10 cellular contexts compared by ENCODE assay signal in genomic region chr5:14810282-14810681, GRCh38.
DNase-seq lines count a peak whose midpoint lies in the region; ATAC-seq, FAIRE-seq and TF ChIP-seq lines count a peak whose summit lies in the region.
"Had no signal": no experiment of that assay in that cellular context is flagged by ENCODE, and none has a peak within 500 bp of the region (broad histone marks: within the 10 kb centered on the region; RNA-seq: fewer than 3 reads in every experiment).

No MANE protein-coding gene starts in this region.

- TF ChIP-seq POLR2A in endothelial cell of umbilical vein (IDR thresholded peaks at IDR 0.05; ENCODE audit: low read depth, low read length): no peak

- no peaks in the 10 kb centered on the region for H3K9me1 ChIP-seq in endothelial cell of umbilical vein (replicated peaks; ENCODE audit: control insufficient read depth, extremely low read depth, insufficient read depth, low read length)

- H4K20me1 ChIP-seq in endothelial cell of umbilical vein (replicated peaks; ENCODE audit: control insufficient read depth, extremely low read depth, insufficient read depth, low read length): no peaks in the 10 kb centered on the region

- TF ChIP-seq CTCF in GM12865 (IDR thresholded peaks at IDR 0.05; ENCODE audit: insufficient read depth, low read depth, low read length, missing control alignments) (no peak), RWPE2 (IDR thresholded peaks at IDR 0.05; ENCODE audit: poor library complexity, severe bottlenecking) (no peak), endothelial cell of umbilical vein (IDR thresholded peaks at IDR 0.05; ENCODE audit: extremely low read depth in 1 of 2, insufficient read depth in 1 of 2, low read depth in 1 of 2, low read length in 2 of 2) (no peak)

- intact Hi-C loops in endothelial cell of umbilical vein (cut with micrococcal nuclease): loop anchor here (1.0 kb wide), 1 partner anchor 11 kb away; no protein-coding TSS in a partner anchor

- H2AFZ ChIP-seq in endothelial cell of umbilical vein (ENCODE audit: low read depth, low read length): no peak overlapping the region

- H3K27me3 ChIP-seq in RWPE2 (ENCODE audit: insufficient read depth, poor library complexity, severe bottlenecking) (no peaks in the 10 kb centered on the region), endothelial cell of umbilical vein (ENCODE audit: control insufficient read depth in 2 of 2, insufficient read depth in 2 of 2, low read length in 2 of 2) (no peaks in the 10 kb centered on the region)

- no peak for FAIRE-seq in endothelial cell of umbilical vein (lab: Jason Lieb, UNC)

- DNase-seq in GM12865 (ENCODE audit: low read depth) (no peak), RWPE2 (ENCODE audit: low spot score) (no peak), endothelial cell of umbilical vein (ENCODE audit: low read depth, low spot score) (no peak), GM19238 (ENCODE audit: insufficient read length, low spot score) (no peak), GM03348 (ENCODE audit: low spot score) (no peak)
- DNase-seq: NCI-H1105, SHP77 had no signal

- peak overlapping the region; percentile 44 for H3K4me2 ChIP-seq in endothelial cell of umbilical vein (ENCODE audit: insufficient read depth, low read length)

- POLR2A ChIA-PET in endothelial cell of umbilical vein (lab: Charles Lee): no interaction called here

- H3K36me3 ChIP-seq in RWPE2 (ENCODE audit: low read depth) (no peaks in the 10 kb centered on the region), endothelial cell of umbilical vein (ENCODE audit: control insufficient read depth in 2 of 2, extremely low read depth in 1 of 2, insufficient read depth in 2 of 2, low read length in 2 of 2) (no peaks in the 10 kb centered on the region)

- H3K4me1 ChIP-seq in RWPE2 (ENCODE audit: insufficient read depth, poor library complexity, severe bottlenecking) (peaks cover 22% of the 10 kb centered on the region), endothelial cell of umbilical vein (ENCODE audit: control insufficient read depth, extremely low read depth, insufficient read depth, low read length) (peaks cover 20% of the 10 kb centered on the region)

- dilution Hi-C loops in endothelial cell of umbilical vein (cut with MboI; ENCODE audit: extremely low pct_ligation_motif_present, low sequenced_read_pairs): no loop called here

- no peak overlapping the region for H3K9ac ChIP-seq in endothelial cell of umbilical vein (replicated peaks; ENCODE audit: extremely low read depth, insufficient read depth, low read length)

- CTCF ChIA-PET in endothelial cell of umbilical vein (lab: Charles Lee): interaction anchor here (0.9 to 1.7 kb wide), 9 partner anchors 11 to 115 kb away, joined by 3 to 8 read pairs (median 5); partner anchors contain the start of gene ANKH

- H3K9me3 ChIP-seq in RWPE2 (ENCODE audit: severe bottlenecking) (no peaks in the 10 kb centered on the region), endothelial cell of umbilical vein (replicated peaks; ENCODE audit: control insufficient read depth, insufficient read depth, low read length) (no peaks in the 10 kb centered on the region)
- H3K9me3 ChIP-seq: mucosa of descending colon had no signal

- no peak for ATAC-seq in RWPE2 (ENCODE audit: low read depth)
- no peak for ATAC-seq in HG02840 (IDR thresholded peaks at IDR 0.05; ENCODE audit: low FRiP score, unreplicated experiment)

- peak overlapping the region; percentile 43 for H3K4me3 ChIP-seq in GM12865 (ENCODE audit: low read depth, low read length)
- no peak overlapping the region for H3K4me3 ChIP-seq in RWPE2 (ENCODE audit: severe bottlenecking)
- no peak overlapping the region for H3K4me3 ChIP-seq in endothelial cell of umbilical vein (replicated peaks in 1 of 3; ENCODE audit: insufficient read depth in 1 of 3, low read depth in 1 of 3, low read length in 3 of 3)
- peak overlapping the region in 1 of 7 experiments; percentile 12 for H3K4me3 ChIP-seq in skin epidermis
- H3K4me3 ChIP-seq: mucosa of descending colon had no signal

- H3K79me2 ChIP-seq in endothelial cell of umbilical vein (ENCODE audit: control insufficient read depth, insufficient read depth, low read length): no peaks in the 10 kb centered on the region

- no TSS peak for BruUV-seq in endothelial cell of umbilical vein (replicated peaks; lab: Mats Ljungman, UMichigan)

- H3K27ac ChIP-seq in RWPE2 (ENCODE audit: poor library complexity, severe bottlenecking) (peak overlapping the region; percentile 88), endothelial cell of umbilical vein (ENCODE audit: insufficient read depth, low read depth, low read length) (peak overlapping the region; percentile 50), skin epidermis (peak overlapping the region in 19 of 21 experiments; percentile 17 to 92 (median 67))

TF ChIP-seq in endothelial cell of umbilical vein, 7 proteins besides CTCF, POLR2A, EP300 and RAD21:
- TF ChIP-seq POLR2AphosphoS5 (IDR thresholded peaks at IDR 0.05; ENCODE audit: insufficient read depth, low read depth, low read length): no peak
- no peak for TF ChIP-seq JUN (IDR thresholded peaks at IDR 0.05; ENCODE audit: borderline replicate concordance, insufficient read depth, insufficient read length, low read depth)
- no peak for TF ChIP-seq GATA2 (IDR thresholded peaks at IDR 0.05; ENCODE audit: insufficient read depth, insufficient read length, low read depth, low read length)
- no peak for TF ChIP-seq EZH2 (IDR thresholded peaks at IDR 0.05; ENCODE audit: borderline replicate concordance, low read depth, low read length, severe bottlenecking)
- TF ChIP-seq MYC (IDR thresholded peaks at IDR 0.05; ENCODE audit: low read depth, low read length): no peak
- TF ChIP-seq FOS (IDR thresholded peaks at IDR 0.05; ENCODE audit: borderline replicate concordance, insufficient read depth, low read length): no peak
- no peak for TF ChIP-seq MAX (IDR thresholded peaks at IDR 0.05; ENCODE audit: insufficient read depth, insufficient read length)
